18 cellular contexts compared by ENCODE assay signal in genomic region chr15:39142500-39142899, GRCh38.
"Had no signal": no experiment of that assay in that cellular context is flagged by ENCODE, and none has a peak within 500 bp of the region (broad histone marks: within the 10 kb centered on the region; RNA-seq: fewer than 3 reads in every experiment).

No MANE protein-coding gene starts in this region.

- H3K4me1 Mint-ChIP-seq: activated naive CD4-positive, alpha-beta T cell treated with anti-CD3 and anti-CD28 coated beads, Interleukin-2, amount 50 U/mL, for 24 hours had no signal

- ATAC-seq: left lung; mucosa of descending colon; naive thymus-derived CD4-positive, alpha-beta T cell; right lobe of liver had no signal

- H3K36me3 Mint-ChIP-seq: activated naive CD4-positive, alpha-beta T cell treated with anti-CD3 and anti-CD28 coated beads, Interleukin-2, amount 50 U/mL, for 24 hours had no signal

- H3K9me3 Mint-ChIP-seq: activated naive CD4-positive, alpha-beta T cell treated with anti-CD3 and anti-CD28 coated beads, Interleukin-2, amount 50 U/mL, for 24 hours had no signal

- H3K4me3 Mint-ChIP-seq: activated naive CD4-positive, alpha-beta T cell treated with anti-CD3 and anti-CD28 coated beads, Interleukin-2, amount 50 U/mL, for 24 hours had no signal

- H3K27ac ChIP-seq: left lung, ovary, right lobe of liver, tibial artery, uterus had no signal

- H3K4me3 ChIP-seq: left lung, mucosa of descending colon, ovary, right lobe of liver, smooth muscle cell, tibial artery, uterus had no signal

- DNase-seq: activated CD4-positive, CD25-positive, alpha-beta regulatory T cell; aorta; effector CD8-positive, alpha-beta T cell; foreskin fibroblast; glutamatergic neuron; hypothalamus; kidney; left lung; mammary epithelial cell; mucosa of descending colon; naive thymus-derived CD4-positive, alpha-beta T cell; ovary; right lobe of liver; SK-N-SH; tibial artery; uterus had no signal

- H3K27ac Mint-ChIP-seq: activated naive CD4-positive, alpha-beta T cell treated with anti-CD3 and anti-CD28 coated beads, Interleukin-2, amount 50 U/mL, for 24 hours had no signal
